Comparison of ENCODE assay signal across 20 cellular contexts in genomic region chr22:37504964-37505363, GRCh38. TPM values are rescaled to one million over a fixed set of nuclear protein-coding genes. Genes with fewer than 3 reads are reported as not detected.
DNase-seq lines count a peak whose midpoint lies in the region; ATAC-seq, FAIRE-seq and TF ChIP-seq lines count a peak whose summit lies in the region.
"Had no signal": no experiment of that assay in that cellular context is flagged by ENCODE, and none has a peak within 500 bp of the region (broad histone marks: within the 10 kb centered on the region; RNA-seq: fewer than 3 reads in every experiment).

No MANE protein-coding gene starts in this region.

- intact Hi-C loops in kidney (cut with DNase I) = no loop called here
- intact Hi-C loops in gastrocnemius medialis (cut with DNase I; ENCODE audit: low total_unique reads) = no loop called here

- CTCF ChIA-PET in A549 (lab: Yijun Ruan, JAX) = interaction anchor here (1.0 to 2.3 kb wide), 4 partner anchors 8 to 57 kb away, joined by 3 to 9 read pairs (median 4); no protein-coding TSS in a partner anchor
- CTCF ChIA-PET in RWPE1 (lab: Yijun Ruan, JAX) = no interaction called here

- TF ChIP-seq CTCF in A549 (IDR thresholded peaks at IDR 0.05) (no peak), RWPE1 (conservative IDR thresholded peaks at IDR 0.05; ENCODE audit: low read depth) (no peak), kidney (IDR thresholded peaks at IDR 0.05; ENCODE audit: borderline replicate concordance, extremely low read depth, insufficient read depth) (no peak), gastrocnemius medialis (IDR thresholded peaks at IDR 0.05 in 4 of 5, conservative IDR thresholded peaks at IDR 0.05 in 1 of 5) (no peak)

- no peak overlapping the region for H3K4me2 ChIP-seq in A549

- H3K4me3 ChIP-seq in A549 (no peak overlapping the region), kidney (ENCODE audit: low read length in 2 of 2) (no peak overlapping the region), gastrocnemius medialis (no peak overlapping the region)

- H3K9ac ChIP-seq in kidney (ENCODE audit: low read length in 2 of 2) = no peak overlapping the region

- H3K36me3 ChIP-seq in kidney (ENCODE audit: control insufficient read depth in 1 of 2, insufficient read depth in 2 of 2, low read length in 2 of 2) (peaks cover 9 to 51% of the 10 kb centered on the region in 2 donors), gastrocnemius medialis (no peaks in the 10 kb centered on the region)

- H3K4me1 ChIP-seq in A549 = peaks cover 62% of the 10 kb centered on the region
- peaks cover 34 to 40% of the 10 kb centered on the region in 2 donors for H3K4me1 ChIP-seq in kidney (ENCODE audit: control insufficient read depth in 1 of 2, insufficient read depth in 1 of 2, low read depth in 1 of 2, low read length in 2 of 2)
- H3K4me1 ChIP-seq in gastrocnemius medialis = peaks cover 27 to 56% of the 10 kb centered on the region in 2 donors

- ATAC-seq in A549 (no peak), gastrocnemius medialis (no peak), HG03565 (IDR thresholded peaks at IDR 0.05; ENCODE audit: unreplicated experiment) (no peak)

- H3K36me3 Mint-ChIP-seq in activated T-cell treated with anti-CD3 and anti-CD28 coated beads, Interleukin-2, amount 50 U/mL, for 24 hours (ENCODE audit: low read depth) = no peaks in the 10 kb centered on the region
- H3K36me3 Mint-ChIP-seq: CD4-positive, CD25-positive, alpha-beta regulatory T cell had no signal

- TF ChIP-seq EP300 in A549 (IDR thresholded peaks at IDR 0.05) = no peak

- no peaks in the 10 kb centered on the region for H3K27me3 Mint-ChIP-seq in activated T-cell treated with anti-CD3 and anti-CD28 coated beads, Interleukin-2, amount 50 U/mL, for 24 hours

- in situ Hi-C loops in gastrocnemius medialis (cut with MboI; ENCODE audit: low sequenced_read_pairs in 4 of 4) = no loop called here

- FAIRE-seq in A549 (lab: Jason Lieb, UNC) = no peak
- FAIRE-seq in kidney (lab: Jason Lieb, UNC) = no peak
- no peak for FAIRE-seq in GM12892 (lab: Jason Lieb, UNC)
- FAIRE-seq: GM12891, GM19239 had no signal

- no peaks in the 10 kb centered on the region for H3K9me3 Mint-ChIP-seq in activated T-cell treated with anti-CD3 and anti-CD28 coated beads, Interleukin-2, amount 50 U/mL, for 24 hours
- H3K9me3 Mint-ChIP-seq: CD4-positive, CD25-positive, alpha-beta regulatory T cell had no signal

- H3K9me3 ChIP-seq in A549 = no peaks in the 10 kb centered on the region
- H3K9me3 ChIP-seq in kidney (ENCODE audit: control insufficient read depth in 1 of 2, low read length in 2 of 2) = no peaks in the 10 kb centered on the region
- no peaks in the 10 kb centered on the region for H3K9me3 ChIP-seq in gastrocnemius medialis

- TF ChIP-seq POLR2A in A549 (IDR thresholded peaks at IDR 0.05; ENCODE audit: low read length) (no peak), gastrocnemius medialis (IDR thresholded peaks at IDR 0.05) (no peak), GM12892 (IDR thresholded peaks at IDR 0.05; ENCODE audit: low read depth, low read length) (no peak)

- POLR2A ChIA-PET in A549 (lab: Yijun Ruan, JAX) (no interaction called here), RWPE1 (lab: Yijun Ruan, JAX; ENCODE audit: low non-redundant PET) (no interaction called here)

- WGBS in A549 (ENCODE audit: missing lambda C conversion rate) = 94% methylated on average over 4 of the region's 4 CpGs

- DNase-seq in A549 (ENCODE audit: low read depth in 1 of 2, low spot score in 1 of 2) (no peak), RWPE1 (ENCODE audit: low spot score) (no peak), kidney (no peak), gastrocnemius medialis (no peak), GM12892 (ENCODE audit: insufficient read length) (no peak)
- DNase-seq in stimulated activated CD4-positive, alpha-beta T cell treated with anti-CD3 and anti-CD28 coated beads, Interleukin-4, amount 100 ng/mL, for 1 hour = no peak
- DNase-seq in activated T-cell treated with anti-CD3 and anti-CD28 coated beads, Interleukin-2, amount 50 U/mL, for 24 hours = no peak
- DNase-seq: AML-193; CD4-positive, CD25-positive, alpha-beta regulatory T cell; DMS79; GOT3; MM.1S; NCI-H1105 treated with DMSO at 0.1 percent for 48 hours; NCI-H187 treated with DMSO at 0.1 percent for 48 hours; NCI-H774; SIG-M5 had no signal

- H3K27ac Mint-ChIP-seq in activated T-cell treated with anti-CD3 and anti-CD28 coated beads, Interleukin-2, amount 50 U/mL, for 24 hours = no peak overlapping the region
- H3K27ac Mint-ChIP-seq: CD4-positive, CD25-positive, alpha-beta regulatory T cell had no signal

- H3K27me3 ChIP-seq in gastrocnemius medialis = no peaks in the 10 kb centered on the region

- TF ChIP-seq RAD21 in A549 (conservative IDR thresholded peaks at IDR 0.05 in 1 of 2, IDR thresholded peaks at IDR 0.05 in 1 of 2) = no peak

- peaks cover 13% of the 10 kb centered on the region for H3K4me1 Mint-ChIP-seq in activated T-cell treated with anti-CD3 and anti-CD28 coated beads, Interleukin-2, amount 50 U/mL, for 24 hours (ENCODE audit: low read depth)

- peak overlapping the region; percentile 99 to 100; a peak in 4 of 6 replicates for H3K27ac ChIP-seq in A549
- H3K27ac ChIP-seq in RWPE1 = peak overlapping the region; percentile 96
- peak overlapping the region; percentile 47 to 91 for H3K27ac ChIP-seq in kidney (ENCODE audit: low read depth in 2 of 2, low read length in 2 of 2)
- peak overlapping the region in 3 of 4 donors; percentile 35 to 82 (median 58) for H3K27ac ChIP-seq in gastrocnemius medialis

- no peak overlapping the region for H3K4me3 Mint-ChIP-seq in activated T-cell treated with anti-CD3 and anti-CD28 coated beads, Interleukin-2, amount 50 U/mL, for 24 hours
- H3K4me3 Mint-ChIP-seq: CD4-positive, CD25-positive, alpha-beta regulatory T cell had no signal

TF ChIP-seq in A549, 52 proteins besides CTCF, POLR2A, EP300 and RAD21:
- TF ChIP-seq, protein P1, sequence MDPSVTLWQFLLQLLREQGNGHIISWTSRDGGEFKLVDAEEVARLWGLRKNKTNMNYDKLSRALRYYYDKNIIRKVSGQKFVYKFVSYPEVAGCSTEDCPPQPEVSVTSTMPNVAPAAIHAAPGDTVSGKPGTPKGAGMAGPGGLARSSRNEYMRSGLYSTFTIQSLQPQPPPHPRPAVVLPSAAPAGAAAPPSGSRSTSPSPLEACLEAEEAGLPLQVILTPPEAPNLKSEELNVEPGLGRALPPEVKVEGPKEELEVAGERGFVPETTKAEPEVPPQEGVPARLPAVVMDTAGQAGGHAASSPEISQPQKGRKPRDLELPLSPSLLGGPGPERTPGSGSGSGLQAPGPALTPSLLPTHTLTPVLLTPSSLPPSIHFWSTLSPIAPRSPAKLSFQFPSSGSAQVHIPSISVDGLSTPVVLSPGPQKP (IDR thresholded peaks at IDR 0.05; ENCODE audit: low read depth, low read length) = no peak
- TF ChIP-seq FOXS1 (CRISPR knock-in tag; IDR thresholded peaks at IDR 0.05) = no peak
- no peak for TF ChIP-seq RARB (CRISPR knock-in tag; IDR thresholded peaks at IDR 0.05)
- no peak for TF ChIP-seq KDM5A (IDR thresholded peaks at IDR 0.05)

RNA-seq across cellular contexts. Expression of gene CARD10, which starts 14.3 kb away (rescaled TPM):
- polyA plus RNA-seq in A549 (2011; rRNA removed) = 8.3 and 11.1 TPM in 2 replicates
- 16.0 and 23.0 TPM in 2 replicates for polyA plus RNA-seq in A549 (2012; cell fraction: cytosol; rRNA removed)
- polyA plus RNA-seq in A549 (2012; cell fraction: nucleus; rRNA removed) = 52.8 and 67.1 TPM in 2 replicates
- polyA plus RNA-seq in A549 (2017; fragmentation: RNase III; extraction: RNeasy Plus Mini Kit Qiagen cat#74134 plus additional on column Dnase treatment) = 14.1 to 16.1 TPM (median 15.3 TPM) in 3 replicates
- 12.5 and 17.6 TPM in 2 replicates for polyA minus RNA-seq in A549 (2011; rRNA and poly(A)+ RNA removed)
- 42.3 TPM for total RNA-seq in kidney
- 32.4 TPM for polyA plus RNA-seq in kidney (ENCODE audit: insufficient read depth, low read depth, low replicate concordance)
- 1 to 10 TPM; 2.6 to 5.7 (median 4.4) TPM for total RNA-seq in gastrocnemius medialis
- polyA plus RNA-seq in GM12892 (2012; ENCODE audit: missing spikeins) = not detected
- total RNA-seq: CD4-positive, CD25-positive, alpha-beta regulatory T cell had no signal
- polyA plus RNA-seq: CD4-positive, CD25-positive, alpha-beta regulatory T cell had no signal

RNA-seq across cellular contexts. Expression of gene MFNG, which starts 18.8 kb away (rescaled TPM):
- polyA plus RNA-seq in A549 (2011; rRNA removed) = 1.2 and 2.0 TPM in 2 replicates
- polyA plus RNA-seq in A549 (2012; cell fraction: cytosol; rRNA removed) = 2.3 and 3.2 TPM in 2 replicates
- 18.4 and 23.7 TPM in 2 replicates for polyA plus RNA-seq in A549 (2012; cell fraction: nucleus; rRNA removed)
- 1.7 to 1.8 TPM (median 1.7 TPM) in 3 replicates for polyA plus RNA-seq in A549 (2017; fragmentation: RNase III; extraction: RNeasy Plus Mini Kit Qiagen cat#74134 plus additional on column Dnase treatment)
- polyA minus RNA-seq in A549 (2011; rRNA and poly(A)+ RNA removed) = 0.73 and 0.95 TPM in 2 replicates
- 31.1 TPM for total RNA-seq in kidney
- 9.1 TPM for polyA plus RNA-seq in kidney (ENCODE audit: insufficient read depth, low read depth, low replicate concordance)
- total RNA-seq in gastrocnemius medialis = 1 to 10 TPM; 2.4 to 7.0 (median 5.2) TPM
- 30.7 TPM for polyA plus RNA-seq in GM12892 (2012; ENCODE audit: missing spikeins)
- total RNA-seq: NCI-H460 had no signal

RNA-seq across cellular contexts. Expression of gene CDC42EP1, which starts 55.3 kb away (rescaled TPM):
- 12.2 and 16.0 TPM in 2 replicates for polyA plus RNA-seq in A549 (2011; rRNA removed)
- polyA plus RNA-seq in A549 (2012; cell fraction: cytosol; rRNA removed) = 23.4 and 33.7 TPM in 2 replicates
- 21.3 and 29.9 TPM in 2 replicates for polyA plus RNA-seq in A549 (2012; cell fraction: nucleus; rRNA removed)
- 20.2 to 21.5 TPM (median 20.3 TPM) in 3 replicates for polyA plus RNA-seq in A549 (2017; fragmentation: RNase III; extraction: RNeasy Plus Mini Kit Qiagen cat#74134 plus additional on column Dnase treatment)
- 9.8 and 15.0 TPM in 2 replicates for polyA minus RNA-seq in A549 (2011; rRNA and poly(A)+ RNA removed)
- 68.5 TPM for total RNA-seq in kidney
- 29.5 TPM for polyA plus RNA-seq in kidney (ENCODE audit: insufficient read depth, low read depth, low replicate concordance)
- total RNA-seq in gastrocnemius medialis = 1 to 10 TPM; 5.6 to 8.8 (median 6.8) TPM
- polyA plus RNA-seq in GM12892 (2012; ENCODE audit: missing spikeins) = not detected
- total RNA-seq: CD4-positive, CD25-positive, alpha-beta regulatory T cell had no signal
- polyA plus RNA-seq: CD4-positive, CD25-positive, alpha-beta regulatory T cell had no signal
